Comparison of ENCODE assay signal across 8 cellular contexts in the genomic region with DNA sequence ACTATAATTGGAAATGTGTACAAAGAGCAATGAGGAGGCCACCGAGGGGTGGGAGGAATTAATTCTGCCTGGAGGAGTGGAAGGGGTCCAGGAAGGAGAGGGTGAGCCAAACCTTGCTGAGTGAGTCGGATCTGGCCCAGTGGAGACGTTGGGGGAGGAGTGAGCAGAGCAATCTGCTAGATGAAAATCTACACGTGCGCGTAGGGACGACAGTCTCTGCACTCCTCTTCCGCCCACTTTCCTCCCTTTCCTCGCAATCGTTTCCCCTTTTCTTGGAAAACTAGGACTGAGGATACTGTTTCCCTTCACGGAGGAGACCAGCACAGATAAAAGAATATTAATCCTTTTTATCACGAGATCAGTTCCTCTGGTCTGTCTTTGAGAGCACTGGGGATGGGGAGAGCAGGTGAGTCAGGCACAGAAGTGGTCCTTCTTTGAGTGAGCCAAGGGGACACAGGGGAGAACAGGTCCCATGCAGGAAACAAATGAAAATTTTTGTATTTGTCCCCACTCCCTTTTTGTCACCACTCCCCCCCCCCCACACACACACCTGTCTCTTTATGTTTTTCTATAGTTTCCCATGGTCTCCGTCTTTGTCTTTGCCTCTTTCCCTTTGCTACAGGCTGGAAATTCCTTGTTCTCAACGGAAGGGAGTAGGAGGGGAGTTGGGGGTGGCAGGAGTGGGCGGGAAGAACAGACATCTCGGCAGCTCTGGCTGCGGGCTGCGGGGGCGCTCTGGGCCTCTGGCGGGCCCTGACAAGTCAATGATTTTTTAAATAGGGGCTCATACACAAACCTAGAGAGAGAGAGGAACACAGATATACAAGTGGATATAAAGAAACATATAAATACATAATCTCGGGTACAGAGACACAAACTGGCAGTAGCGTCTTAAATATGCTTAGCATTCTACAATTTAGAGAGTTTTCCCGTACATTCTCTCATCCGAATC. TPM values are rescaled to one million over a fixed set of nuclear protein-coding genes. Genes with fewer than 3 reads are reported as not detected.
A peak's percentile ranks its signal among the peaks of the same experiment; 100 is the strongest.
DNase-seq lines count a peak whose midpoint lies in the region; ATAC-seq, FAIRE-seq and TF ChIP-seq lines count a peak whose summit lies in the region.

No MANE protein-coding gene starts in this region.

- WGBS in psoas muscle, 3 donors = 17 to 32% (median 24%) methylated on average over 24 of the region's 24 CpGs

- no peak for ATAC-seq in Panc1
- no peak for ATAC-seq in activated naive CD8-positive, alpha-beta T cell treated with anti-CD3 and anti-CD28 coated beads, Interleukin-2, amount 50 U/mL, for 24 hours
- ATAC-seq in left ventricle myocardium superior = peak; percentile 12
- peak in 1 of 4 donors; percentile 20 for ATAC-seq in psoas muscle

- CTCF ChIA-PET in Panc1 (lab: Charles Lee) = interaction anchor here (0.7 kb wide), 1 partner anchor 441 kb away, joined by 3 read pairs; a partner anchor contains a TSS

- FAIRE-seq in GM19239 (lab: Jason Lieb, UNC) = peak; percentile 11

- H3K36me3 Mint-ChIP-seq in activated naive CD8-positive, alpha-beta T cell treated with anti-CD3 and anti-CD28 coated beads, Interleukin-2, amount 50 U/mL, for 24 hours (ENCODE audit: low read depth) = peaks cover 16% of the 10 kb centered on the region

- H3K9me3 Mint-ChIP-seq in activated naive CD8-positive, alpha-beta T cell treated with anti-CD3 and anti-CD28 coated beads, Interleukin-2, amount 50 U/mL, for 24 hours = no peaks in the 10 kb centered on the region

- H3K9me3 ChIP-seq in Panc1 (ENCODE audit: control insufficient read depth, insufficient read depth, low read depth, low read length) (no peaks in the 10 kb centered on the region), psoas muscle (no peaks in the 10 kb centered on the region)

- peak overlapping the region; percentile 79 for H3K4me3 ChIP-seq in AG10803 (ENCODE audit: low read length)
- peak overlapping the region; percentile 88 to 91 for H3K4me3 ChIP-seq in Panc1 (ENCODE audit: low read depth in 2 of 2, low read length in 2 of 2)
- H3K4me3 ChIP-seq in psoas muscle = peak overlapping the region; percentile 84

- no peaks in the 10 kb centered on the region for H3K27me3 Mint-ChIP-seq in activated naive CD8-positive, alpha-beta T cell treated with anti-CD3 and anti-CD28 coated beads, Interleukin-2, amount 50 U/mL, for 24 hours

- TSS peak; percentile 72 for BruUV-seq in Panc1 (replicated peaks; lab: Mats Ljungman, UMichigan)

- peaks cover 5% of the 10 kb centered on the region; the same call in 1 of the 2 replicates for H3K36me3 ChIP-seq in Panc1 (ENCODE audit: control insufficient read depth, insufficient read depth, low read length)
- no peaks in the 10 kb centered on the region for H3K36me3 ChIP-seq in psoas muscle (ENCODE audit: insufficient read depth in 1 of 2, low read depth in 1 of 2)

- DNase-seq in AG10803 (ENCODE audit: low read depth) = peak; percentile 67
- no peak for DNase-seq in GM19239 (ENCODE audit: insufficient read length, low spot score)
- DNase-seq in Panc1 (ENCODE audit: low read depth, low spot score) = no peak
- peak; percentile 63 for DNase-seq in activated naive CD8-positive, alpha-beta T cell treated with anti-CD3 and anti-CD28 coated beads, Interleukin-2, amount 50 U/mL, for 24 hours
- DNase-seq in left ventricle myocardium superior = peak; percentile 82
- DNase-seq in psoas muscle = peak; percentile 67 to 76
- DNase-seq in NCI-H446 treated with DMSO at 0.1 percent for 48 hours (lab: John Stamatoyannopoulos, UW) = no peak
- DNase-seq in SHP77 treated with DMSO at 0.1 percent for 48 hours (lab: John Stamatoyannopoulos, UW) = no peak

- H3K4me1 ChIP-seq in Panc1 (ENCODE audit: control insufficient read depth, insufficient read depth, low read length) (peaks cover 19% of the 10 kb centered on the region), psoas muscle (peaks cover 17% of the 10 kb centered on the region)

- peak overlapping the region; percentile 88 for H3K4me3 Mint-ChIP-seq in activated naive CD8-positive, alpha-beta T cell treated with anti-CD3 and anti-CD28 coated beads, Interleukin-2, amount 50 U/mL, for 24 hours

- intact Hi-C loops in Panc1 (cut with micrococcal nuclease; ENCODE audit: unreplicated experiment) (no loop called here), left ventricle myocardium superior (cut with micrococcal nuclease) (no loop called here), psoas muscle (cut with DNase I) (no loop called here)

- H3K4me1 Mint-ChIP-seq in activated naive CD8-positive, alpha-beta T cell treated with anti-CD3 and anti-CD28 coated beads, Interleukin-2, amount 50 U/mL, for 24 hours = peaks cover 55% of the 10 kb centered on the region

- POLR2A ChIA-PET in Panc1 (lab: Charles Lee) = no interaction called here

- H3K27ac ChIP-seq in Panc1 (ENCODE audit: low read length) = peak overlapping the region; percentile 90
- H3K27ac ChIP-seq in psoas muscle = peak overlapping the region; percentile 92

- peak overlapping the region; percentile 98 for H3K27ac Mint-ChIP-seq in activated naive CD8-positive, alpha-beta T cell treated with anti-CD3 and anti-CD28 coated beads, Interleukin-2, amount 50 U/mL, for 24 hours

- in situ Hi-C loops in Panc1 (cut with HindIII; ENCODE audit: low pct_unique_long_range_greater_than_20kb, low sequenced_read_pairs) = no loop called here

- peak; percentile 43 for TF ChIP-seq CTCF in AG10803 (conservative IDR thresholded peaks at IDR 0.05; ENCODE audit: low read length)
- TF ChIP-seq CTCF in Panc1 (IDR thresholded peaks at IDR 0.05) = peak; percentile 77
- peak; percentile 16 for TF ChIP-seq CTCF in psoas muscle (IDR thresholded peaks at IDR 0.05)

- no peaks in the 10 kb centered on the region for H3K27me3 ChIP-seq in Panc1 (ENCODE audit: control insufficient read depth, insufficient read depth, low read length)
- H3K27me3 ChIP-seq in psoas muscle (ENCODE audit: insufficient read depth in 3 of 3, low read length in 2 of 3) = no peaks in the 10 kb centered on the region

RNA-seq across cellular contexts. Expression of a gene that starts 2.6 kb away (rescaled TPM):
- total RNA-seq in Panc1 (2021; ENCODE audit: unreplicated experiment) (13.9 TPM), left ventricle myocardium superior (10.9 TPM), psoas muscle (10 to 100 TPM in 2 of 4 donors, 1 to 10 TPM in 2; 7.1 to 28.4 (median 10.8) TPM)
- 22.8 TPM for polyA plus RNA-seq in Panc1 (2012; ENCODE audit: insufficient read length)
- polyA plus RNA-seq in psoas muscle = 100 to 1,000 TPM in 1 of 3 donors, 1 to 10 TPM in 2; 5.6 to 114 (median 8.2) TPM

RNA-seq across cellular contexts. Expression of a gene that starts 7.7 kb away (rescaled TPM):
- 46.9 TPM for total RNA-seq in Panc1 (2021; ENCODE audit: unreplicated experiment)
- 11.6 TPM for polyA plus RNA-seq in Panc1 (2012; ENCODE audit: insufficient read length)
- 3.7 TPM for total RNA-seq in left ventricle myocardium superior
- total RNA-seq in psoas muscle = 1 to 10 TPM; 1.5 to 3.2 (median 2.1) TPM
- polyA plus RNA-seq in psoas muscle = 1 to 10 TPM; 1.3 to 3.0 (median 2.7) TPM

RNA-seq across cellular contexts. Expression of a gene that starts 24.9 kb away (rescaled TPM):
- total RNA-seq in Panc1 (2021; ENCODE audit: unreplicated experiment) = 52.3 TPM
- polyA plus RNA-seq in Panc1 (2012; ENCODE audit: insufficient read length) = 68.8 TPM
- 46.1 TPM for total RNA-seq in left ventricle myocardium superior
- total RNA-seq in psoas muscle = 10 to 100 TPM; 14.1 to 27.7 (median 18.2) TPM
- polyA plus RNA-seq in psoas muscle = 10 to 100 TPM; 10.4 to 11.6 (median 11.3) TPM

RNA-seq across cellular contexts. Expression of a gene that starts 36.3 kb away (rescaled TPM):
- total RNA-seq in Panc1 (2021; ENCODE audit: unreplicated experiment) (not detected), left ventricle myocardium superior (not detected), psoas muscle (1 to 10 TPM in 1 of 4 donors, under 1 TPM in 2, not detected in 1; 0.10 to 1.3 (median 0.20) TPM)
- polyA plus RNA-seq in Panc1 (2012; ENCODE audit: insufficient read length) = not detected
- polyA plus RNA-seq in psoas muscle = under 1 TPM; 0.04 to 0.91 (median 0.18) TPM

RNA-seq across cellular contexts. Expression of a gene that starts 42.0 kb away (rescaled TPM):
- total RNA-seq in Panc1 (2021; ENCODE audit: unreplicated experiment) = 9.0 TPM
- polyA plus RNA-seq in Panc1 (2012; ENCODE audit: insufficient read length) = 28.2 TPM
- total RNA-seq in left ventricle myocardium superior = 108 TPM
- 10 to 100 TPM; 33.1 to 50.6 (median 35.1) TPM for total RNA-seq in psoas muscle
- 10 to 100 TPM; 10.7 to 14.7 (median 14.5) TPM for polyA plus RNA-seq in psoas muscle

Comparison
In these comparisons a context has a peak if more than half of its experiments do, and no peak if none do; other contexts are left out.
1. DNase-seq: peak in AG10803 (single experiment), activated naive CD8-positive, alpha-beta T cell treated with anti-CD3 and anti-CD28 coated beads, Interleukin-2, amount 50 U/mL, for 24 hours (single experiment), left ventricle myocardium superior (single experiment) and psoas muscle (2 of 2); none in GM19239 (single experiment), Panc1 (single experiment), NCI-H446 treated with DMSO at 0.1 percent for 48 hours (single experiment) and SHP77 treated with DMSO at 0.1 percent for 48 hours (single experiment).
2. CTCF ChIP-seq: peak in every context shown above with its lines; median percentile 77 in Panc1; 43 in AG10803; 16 in psoas muscle.
3. RNA of a gene that starts 7.7 kb away (total RNA-seq): 46.9 TPM in Panc1 (single experiment); 3.7 TPM in left ventricle myocardium superior (single experiment) and 1.5 to 3.2 TPM in psoas muscle; every median in the first group is over 10 times any median in the second.
4. Peak in every context shown above with its lines, with median percentiles within 50 percentile points of each other: H3K4me3 ChIP-seq.